In genomic region chr20:56815796-56816195, GRCh38 we compare ENCODE assay signal across 18 cellular contexts.
DNase-seq lines count a peak whose midpoint lies in the region; ATAC-seq, FAIRE-seq and TF ChIP-seq lines count a peak whose summit lies in the region.
"Had no signal": no experiment of that assay in that cellular context is flagged by ENCODE, and none has a peak within 500 bp of the region (broad histone marks: within the 10 kb centered on the region; RNA-seq: fewer than 3 reads in every experiment).

No MANE protein-coding gene starts in this region.

- no peaks in the 10 kb centered on the region for H3K4me1 ChIP-seq in endodermal cell (ENCODE audit: control insufficient read depth, insufficient read depth, low read length)

- H3K4me3 Mint-ChIP-seq in endodermal cell (no peak overlapping the region), mesothelial cell of epicardium (no peak overlapping the region), progenitor cell of endocrine pancreas (ENCODE audit: low read depth) (no peak overlapping the region)
- H3K4me3 Mint-ChIP-seq: HFFc6 had no signal

- H3K4me1 Mint-ChIP-seq in endodermal cell (peaks cover 8% of the 10 kb centered on the region), mesothelial cell of epicardium (peaks cover 5% of the 10 kb centered on the region), progenitor cell of endocrine pancreas (ENCODE audit: low read depth) (peaks cover 2% of the 10 kb centered on the region)
- H3K4me1 Mint-ChIP-seq: CD4-positive, CD25-positive, alpha-beta regulatory T cell had no signal

- TF ChIP-seq CTCF in endodermal cell (conservative IDR thresholded peaks at IDR 0.05), result no peak
- TF ChIP-seq CTCF in mesothelial cell of epicardium (IDR thresholded peaks at IDR 0.05; ENCODE audit: unreplicated experiment), result no peak
- no peak for TF ChIP-seq CTCF in progenitor cell of endocrine pancreas (IDR thresholded peaks at IDR 0.05; ENCODE audit: unreplicated experiment)
- no peak for TF ChIP-seq CTCF in foreskin fibroblast (IDR thresholded peaks at IDR 0.05; ENCODE audit: low read depth, low read length)

- no peak for ATAC-seq in HG03432 (IDR thresholded peaks at IDR 0.05; ENCODE audit: unreplicated experiment)
- ATAC-seq: GM12878 had no signal

- peaks cover 10% of the 10 kb centered on the region for H3K9me3 ChIP-seq in endodermal cell (ENCODE audit: control insufficient read depth, low read length)

- H3K4me3 ChIP-seq in endodermal cell (ENCODE audit: low read length), result no peak overlapping the region
- H3K4me3 ChIP-seq in foreskin fibroblast (ENCODE audit: low read depth in 1 of 2, low read length in 2 of 2), result no peak overlapping the region
- H3K4me3 ChIP-seq: BLaER1 treated with 17β-estradiol and CSF1 and Interleukin-3, amounts not matched to agents 10 nM and 100 nM; GM12878 had no signal

- FAIRE-seq in HTR-8/SVneo (lab: Jason Lieb, UNC), result peak; percentile 26
- FAIRE-seq: GM12878, GM18507 had no signal

- DNase-seq in HTR-8/SVneo (ENCODE audit: insufficient read length, low spot score) (no peak), endodermal cell (peak; percentile 48), mesothelial cell of epicardium (ENCODE audit: low spot score in 2 of 2, unreplicated experiment in 2 of 2) (no peak), progenitor cell of endocrine pancreas (ENCODE audit: low spot score, unreplicated experiment) (no peak), NCI-H2227 (lab: John Stamatoyannopoulos, UW; ENCODE audit: unreplicated experiment) (no peak), foreskin fibroblast (no peak), RKO (ENCODE audit: low spot score) (no peak)
- DNase-seq: ACHN; CD4-positive, CD25-positive, alpha-beta regulatory T cell; DMS53; GOT3; HCEC 1CT; HFFc6 had no signal

- peaks cover 28% of the 10 kb centered on the region for H3K27me3 ChIP-seq in endodermal cell (ENCODE audit: control insufficient read depth, insufficient read depth, low read length, poor library complexity, severe bottlenecking)
- H3K27me3 ChIP-seq: BLaER1 treated with 17β-estradiol and CSF1 and Interleukin-3, amounts not matched to agents 10 nM and 100 nM had no signal

- peak overlapping the region; percentile 57 for H3K27ac ChIP-seq in endodermal cell (ENCODE audit: low read depth, low read length)
- H3K27ac ChIP-seq: HL-60 had no signal

- WGBS in endodermal cell (ENCODE audit: insufficient coverage in 1 of 2, insufficient read length in 1 of 2), 2 experiments, result 90 to 94% methylated on average over 4 to 6 of the region's 6 CpGs

- H3K27ac Mint-ChIP-seq in endodermal cell (no peak overlapping the region), mesothelial cell of epicardium (peak overlapping the region; percentile 23), progenitor cell of endocrine pancreas (peak overlapping the region; percentile 70)
- H3K27ac Mint-ChIP-seq: CD4-positive, CD25-positive, alpha-beta regulatory T cell; HFFc6 had no signal

- H3K36me3 ChIP-seq in endodermal cell (ENCODE audit: control insufficient read depth, insufficient read depth, low read length), result no peaks in the 10 kb centered on the region
- H3K36me3 ChIP-seq: BLaER1 treated with 17β-estradiol and CSF1 and Interleukin-3, amounts not matched to agents 10 nM and 100 nM had no signal

- H3K36me3 Mint-ChIP-seq in endodermal cell (ENCODE audit: low read depth), result no peaks in the 10 kb centered on the region
- H3K36me3 Mint-ChIP-seq in mesothelial cell of epicardium, result no peaks in the 10 kb centered on the region
- no peaks in the 10 kb centered on the region for H3K36me3 Mint-ChIP-seq in progenitor cell of endocrine pancreas (ENCODE audit: insufficient read depth)
- H3K36me3 Mint-ChIP-seq: CD4-positive, CD25-positive, alpha-beta regulatory T cell had no signal

- H3K9ac ChIP-seq in endodermal cell (ENCODE audit: extremely low read depth, low read length, poor library complexity, severe bottlenecking), result no peak overlapping the region
- H3K9ac ChIP-seq: BLaER1 treated with 17β-estradiol and CSF1 and Interleukin-3, amounts not matched to agents 10 nM and 100 nM had no signal

- H3K9me3 Mint-ChIP-seq in endodermal cell (peaks cover 6% of the 10 kb centered on the region), mesothelial cell of epicardium (peaks cover 5% of the 10 kb centered on the region), progenitor cell of endocrine pancreas (ENCODE audit: low read depth) (peaks cover 3% of the 10 kb centered on the region)

- H3K27me3 Mint-ChIP-seq in endodermal cell (ENCODE audit: insufficient read depth) (peaks cover 49% of the 10 kb centered on the region), mesothelial cell of epicardium (ENCODE audit: low read depth) (peaks cover 3% of the 10 kb centered on the region), progenitor cell of endocrine pancreas (peaks cover 28% of the 10 kb centered on the region)
